19 cellular contexts compared by ENCODE assay signal in genomic region chr5:34501840-34502239, GRCh38.
DNase-seq lines count a peak whose midpoint lies in the region; ATAC-seq and TF ChIP-seq lines count a peak whose summit lies in the region.
"Had no signal": no experiment of that assay in that cellular context is flagged by ENCODE, and none has a peak within 500 bp of the region (broad histone marks: within the 10 kb centered on the region; RNA-seq: fewer than 3 reads in every experiment).

No MANE protein-coding gene starts in this region.

- H3K4me3 ChIP-seq in sigmoid colon (no peak overlapping the region), upper lobe of left lung (no peak overlapping the region), PC-3 (ENCODE audit: low read length) (no peak overlapping the region)
- H3K4me3 ChIP-seq: A549, PC-9, SJSA1 had no signal

- peaks cover 0 to 75% (median 73%) of the 10 kb centered on the region in 4 donors for H3K4me1 ChIP-seq in sigmoid colon
- H3K4me1 ChIP-seq in upper lobe of left lung, result peaks cover 20 to 51% (median 37%) of the 10 kb centered on the region in 4 donors
- H3K4me1 ChIP-seq in PC-3 (ENCODE audit: insufficient read depth, low read length), result peaks cover 11% of the 10 kb centered on the region

- H3K27me3 ChIP-seq in sigmoid colon (no peaks in the 10 kb centered on the region), upper lobe of left lung (no peaks in the 10 kb centered on the region), PC-3 (ENCODE audit: low read length) (no peaks in the 10 kb centered on the region)
- H3K27me3 ChIP-seq: SJSA1 had no signal

- TF ChIP-seq EP300 in sigmoid colon (IDR thresholded peaks at IDR 0.05) (no peak), upper lobe of left lung (IDR thresholded peaks at IDR 0.05) (no peak)

- CTCF ChIA-PET in PC-3 (lab: Charles Lee), result no interaction called here

- BruUV-seq in PC-3 (replicated peaks; lab: Mats Ljungman, UMichigan), result no TSS peak

- H3K9me3 Mint-ChIP-seq in CD14-positive monocyte, result peaks cover 0 to 10% (median 2%) of the 10 kb centered on the region in 7 donors

- TF ChIP-seq POLR2A in sigmoid colon (IDR thresholded peaks at IDR 0.05) (no peak), upper lobe of left lung (IDR thresholded peaks at IDR 0.05) (no peak)

- no peaks in the 10 kb centered on the region for H3F3A ChIP-seq in PC-3 (ENCODE audit: low read length, unreplicated experiment)

- H3K27ac Mint-ChIP-seq in CD14-positive monocyte, result peak overlapping the region in 4 of 7 donors; percentile 18 to 93 (median 74)
- H3K27ac Mint-ChIP-seq: HFFc6 had no signal

- no peaks in the 10 kb centered on the region for H3K36me3 Mint-ChIP-seq in CD14-positive monocyte

- POLR2A ChIA-PET in PC-3 (lab: Charles Lee; ENCODE audit: unreplicated experiment), result no interaction called here

- no peak overlapping the region for H2AFZ ChIP-seq in PC-3 (ENCODE audit: low read length)
- H2AFZ ChIP-seq: PC-9 had no signal

- H4K20me1 ChIP-seq in PC-3 (ENCODE audit: low read length), result no peaks in the 10 kb centered on the region

- 73 to 95% methylated on average over 3 of the region's 3 CpGs for WGBS in sigmoid colon, 2 donors
- WGBS in upper lobe of left lung, 2 donors, result 94 to 98% methylated on average over 3 of the region's 3 CpGs

- H3K9me2 ChIP-seq in PC-3 (replicated peaks; ENCODE audit: low read length), result no peaks in the 10 kb centered on the region

- DNase-seq in CD14-positive monocyte (ENCODE audit: low spot score) (no peak), HK-2 (ENCODE audit: unreplicated experiment) (peak; percentile 42), glomerular visceral epithelial cell (ENCODE audit: extremely low spot score) (peak; percentile 82), sigmoid colon (no peak), upper lobe of left lung (no peak), NCI-H748 (lab: John Stamatoyannopoulos, UW; ENCODE audit: unreplicated experiment) (no peak), SHP77 (lab: John Stamatoyannopoulos, UW) (no peak), PC-3 (no peak)
- DNase-seq: H7; HFFc6; NCI-H1105 treated with DMSO at 0.1 percent for 48 hours; NCI-H1694; NCI-H2081 treated with DMSO at 0.1 percent for 48 hours; NCI-H748 treated with DMSO at 0.1 percent for 48 hours; NK-92 treated with Interleukin-12 subunit alpha and Interleukin-12 subunit beta, amount 100 ng/mL, for 24 hours; PC-9; SW 1271 had no signal

- peaks cover 34% of the 10 kb centered on the region for H3K4me1 Mint-ChIP-seq in CD14-positive monocyte

- intact Hi-C loops in CD14-positive monocyte (cut with micrococcal nuclease) (no loop called here), sigmoid colon (cut with DNase I) (no loop called here), PC-3 (cut with micrococcal nuclease) (no loop called here)

- peak overlapping the region; percentile 17 to 88 (median 74) for H3K27ac ChIP-seq in sigmoid colon
- no peak overlapping the region for H3K27ac ChIP-seq in upper lobe of left lung
- no peak overlapping the region for H3K27ac ChIP-seq in PC-3 (ENCODE audit: low read length)
- H3K27ac ChIP-seq: PC-9, SJSA1 had no signal

- H3K9me3 ChIP-seq in sigmoid colon, result no peaks in the 10 kb centered on the region
- no peaks in the 10 kb centered on the region for H3K9me3 ChIP-seq in upper lobe of left lung
- H3K9me3 ChIP-seq in PC-3 (ENCODE audit: low read length), result no peaks in the 10 kb centered on the region
- H3K9me3 ChIP-seq: SJSA1 had no signal

- H3K27me3 Mint-ChIP-seq in CD14-positive monocyte (ENCODE audit: low read depth in 3 of 3), result peaks cover 3 to 11% (median 10%) of the 10 kb centered on the region in 3 donors

- H3K4me3 Mint-ChIP-seq in CD14-positive monocyte, result no peak overlapping the region
- H3K4me3 Mint-ChIP-seq: HFFc6 had no signal

- no peak overlapping the region for H3K9ac ChIP-seq in PC-3 (ENCODE audit: low read length)

- TF ChIP-seq CTCF in CD14-positive monocyte (IDR thresholded peaks at IDR 0.05) (no peak), sigmoid colon (IDR thresholded peaks at IDR 0.05) (no peak), upper lobe of left lung (IDR thresholded peaks at IDR 0.05) (no peak), PC-3 (conservative IDR thresholded peaks at IDR 0.05; ENCODE audit: low read depth, low read length) (no peak)

- no peaks in the 10 kb centered on the region for H3K79me2 ChIP-seq in PC-3 (ENCODE audit: low read length)

- H3K36me3 ChIP-seq in sigmoid colon (no peaks in the 10 kb centered on the region), upper lobe of left lung (no peaks in the 10 kb centered on the region), PC-3 (ENCODE audit: low read depth, low read length) (no peaks in the 10 kb centered on the region)
- H3K36me3 ChIP-seq: SJSA1 had no signal

- no peak overlapping the region for H3K4me2 ChIP-seq in PC-3 (ENCODE audit: low read length)
- H3K4me2 ChIP-seq: A549, PC-9 had no signal

- ATAC-seq in upper lobe of left lung (ENCODE audit: low FRiP score in 2 of 2) (no peak), PC-3 (no peak)
- ATAC-seq: A549 had no signal

Comparison
In these comparisons a context has a peak if more than half of its experiments do, and no peak if none do; other contexts are left out.
1. DNase-seq: peak in HK-2 (single experiment) and glomerular visceral epithelial cell (single experiment); none in CD14-positive monocyte (single experiment), sigmoid colon (single experiment), upper lobe of left lung (0 of 2), NCI-H748 (single experiment), SHP77 (0 of 2) and PC-3 (single experiment).
2. H3K27ac ChIP-seq: peak in sigmoid colon (4 of 4); none in upper lobe of left lung (0 of 4) and PC-3 (single experiment).